In genomic region chr7:150567846-150568245, GRCh38 we compare ENCODE assay signal across 14 cellular contexts. TPM values are rescaled to one million over a fixed set of nuclear protein-coding genes. Genes with fewer than 3 reads are reported as not detected.
A peak's percentile ranks its signal among the peaks of the same experiment; 100 is the strongest.
DNase-seq lines count a peak whose midpoint lies in the region; ATAC-seq and TF ChIP-seq lines count a peak whose summit lies in the region.
"Had no signal": no experiment of that assay in that cellular context is flagged by ENCODE, and none has a peak within 500 bp of the region (broad histone marks: within the 10 kb centered on the region; RNA-seq: fewer than 3 reads in every experiment).

No MANE protein-coding gene starts in this region.

- DNase-seq in CD8-positive, alpha-beta memory T cell, result peak in 1 of 5 donors; percentile 41
- peak; percentile 14 for DNase-seq in activated CD8-positive, alpha-beta memory T cell treated with anti-CD3 and anti-CD28 coated beads, Interleukin-2, amount 50 U/mL, for 4 hours
- DNase-seq in heart left ventricle (no peak), NCI-H510A treated with DMSO at 0.1 percent for 48 hours (lab: John Stamatoyannopoulos, UW) (no peak), nephron progenitor cell (no peak), NCI-H1417 (lab: John Stamatoyannopoulos, UW) (no peak)
- DNase-seq in stimulated activated CD4-positive, alpha-beta T cell treated with anti-CD3 and anti-CD28 coated beads, Interleukin-12 subunit alpha, Interleukin-12 subunit beta, amount 100 ng/mL, for 4 hours, result no peak
- DNase-seq: COR-L47; KG1; mesendoderm; NCI-H524; stimulated activated naive CD4-positive, alpha-beta T cell treated with Interleukin-2 at 50 U/mL for 16 hours had no signal

- intact Hi-C loops in heart left ventricle (cut with DNase I), result loop anchor here in 4 of 10 donors (2.0 to 10.0 kb wide), 6 partner anchors 46 to 147 kb away; partner anchors contain the start of genes GIMAP8 (in 2 of the 4) and GIMAP1 (in 1 of the 4)

- POLR2A ChIA-PET in CD8-positive, alpha-beta memory T cell (lab: Charles Lee), result interaction anchor here (0.7 to 1.7 kb wide), 14 partner anchors 9 to 188 kb away, joined by 3 to 15 read pairs (median 3); partner anchors contain the start of genes GIMAP7 and GIMAP8

- peak overlapping the region; percentile 86 to 99 (median 98) for H3K27ac Mint-ChIP-seq in CD8-positive, alpha-beta memory T cell
- H3K27ac Mint-ChIP-seq in nephron progenitor cell, result no peak overlapping the region

- WGBS in heart left ventricle, 4 donors, result 52 to 69% (median 58%) methylated on average over 1 to 3 of the region's 3 CpGs

- peak overlapping the region; percentile 97 to 100 (median 100) for H3K4me3 Mint-ChIP-seq in CD8-positive, alpha-beta memory T cell
- H3K4me3 Mint-ChIP-seq in nephron progenitor cell, result no peak overlapping the region

- peaks cover 72 to 86% (median 85%) of the 10 kb centered on the region in 3 donors for H3K4me1 Mint-ChIP-seq in CD8-positive, alpha-beta memory T cell
- H3K4me1 Mint-ChIP-seq in nephron progenitor cell, result peaks cover 29% of the 10 kb centered on the region

- TF ChIP-seq CTCF in heart left ventricle (IDR thresholded peaks at IDR 0.05) (no peak), nephron progenitor cell (IDR thresholded peaks at IDR 0.05) (no peak)

- CTCF ChIA-PET in CD8-positive, alpha-beta memory T cell (lab: Charles Lee), result interaction anchor here (0.9 to 4.9 kb wide), 15 partner anchors 43 to 191 kb away, joined by 3 to 28 read pairs (median 9); partner anchors contain the start of genes GIMAP1, GIMAP2, GIMAP6 and GIMAP7

- peaks cover 34 to 65% (median 57%) of the 10 kb centered on the region in 3 donors for H3K36me3 Mint-ChIP-seq in CD8-positive, alpha-beta memory T cell
- H3K36me3 Mint-ChIP-seq in nephron progenitor cell (ENCODE audit: low read depth), result no peaks in the 10 kb centered on the region

- peak overlapping the region; percentile 67 for H3K27ac ChIP-seq in CD8-positive, alpha-beta memory T cell (ENCODE audit: low read depth, low read length)
- H3K27ac ChIP-seq in heart left ventricle, result peak overlapping the region; percentile 74 to 93 (median 88)
- peak overlapping the region; percentile 83 for H3K27ac ChIP-seq in skeletal muscle tissue (ENCODE audit: low read depth, low read length)

- peaks cover 38% of the 10 kb centered on the region for H3K36me3 ChIP-seq in CD8-positive, alpha-beta memory T cell (ENCODE audit: insufficient read depth, low read length)
- H3K36me3 ChIP-seq in heart left ventricle (peaks cover 0 to 31% (median 18%) of the 10 kb centered on the region in 9 donors), skeletal muscle tissue (ENCODE audit: control insufficient read depth in 3 of 3, insufficient read depth in 3 of 3, low read length in 3 of 3) (peaks cover 0 to 6% (median 5%) of the 10 kb centered on the region in 3 donors)

- peaks cover 0 to 4% of the 10 kb centered on the region in 2 donors for H3K27me3 Mint-ChIP-seq in CD8-positive, alpha-beta memory T cell
- no peaks in the 10 kb centered on the region for H3K27me3 Mint-ChIP-seq in nephron progenitor cell (ENCODE audit: low read depth, poor library complexity)

- peaks cover 12 to 51% (median 39%) of the 10 kb centered on the region in 5 donors for H3K9me3 Mint-ChIP-seq in CD8-positive, alpha-beta memory T cell
- H3K9me3 Mint-ChIP-seq in nephron progenitor cell, result no peaks in the 10 kb centered on the region

- H3K4me3 ChIP-seq in CD8-positive, alpha-beta memory T cell (ENCODE audit: low read length), result peak overlapping the region; percentile 90
- H3K4me3 ChIP-seq in heart left ventricle (peak overlapping the region; percentile 35 to 82 (median 60)), skeletal muscle tissue (ENCODE audit: low read length in 3 of 3) (peak overlapping the region; percentile 57 to 73 (median 60))

- H3K4me1 ChIP-seq in CD8-positive, alpha-beta memory T cell (ENCODE audit: insufficient read depth, low read length), result peaks cover 74% of the 10 kb centered on the region
- H3K4me1 ChIP-seq in heart left ventricle (peaks cover 0 to 45% (median 8%) of the 10 kb centered on the region in 12 donors), skeletal muscle tissue (ENCODE audit: control insufficient read depth in 3 of 3, insufficient read depth in 3 of 3, low read length in 3 of 3) (peaks cover 0 to 7% (median 4%) of the 10 kb centered on the region in 3 donors)

- H3K27me3 ChIP-seq in CD8-positive, alpha-beta memory T cell (ENCODE audit: insufficient read depth, low read length, poor library complexity, severe bottlenecking), result no peaks in the 10 kb centered on the region
- H3K27me3 ChIP-seq in heart left ventricle (no peaks in the 10 kb centered on the region), skeletal muscle tissue (ENCODE audit: control insufficient read depth in 3 of 3, insufficient read depth in 3 of 3, low read length in 3 of 3) (no peaks in the 10 kb centered on the region)

- TF ChIP-seq POLR2A in heart left ventricle (IDR thresholded peaks at IDR 0.05), result no peak

- peak overlapping the region; percentile 48 to 77 (median 63) for H3K9ac ChIP-seq in skeletal muscle tissue (ENCODE audit: low read depth in 1 of 3, low read length in 3 of 3)

- ATAC-seq in heart left ventricle, result peak; percentile 12 to 58 (median 38)
- ATAC-seq: SK-N-SH treated with all-trans-retinoic acid at 6 μM for 48 hours had no signal

- H3K9me3 ChIP-seq in CD8-positive, alpha-beta memory T cell (ENCODE audit: low read length), result peaks cover 27% of the 10 kb centered on the region
- H3K9me3 ChIP-seq in heart left ventricle (peaks cover 0 to 23% (median 5%) of the 10 kb centered on the region in 12 donors), skeletal muscle tissue (ENCODE audit: control insufficient read depth in 3 of 3, low read length in 3 of 3) (peaks cover 0 to 4% (median 0%) of the 10 kb centered on the region in 3 donors)

RNA-seq across cellular contexts. Expression of gene GIMAP4, which starts 0.7 kb away (rescaled TPM):
- total RNA-seq in CD8-positive, alpha-beta memory T cell, result 10 to 100 TPM; 57.3 to 59.3 TPM
- 577 TPM for polyA plus RNA-seq in CD8-positive, alpha-beta memory T cell
- total RNA-seq in heart left ventricle (10 to 100 TPM; 25.1 to 80.2 (median 35.2) TPM), skeletal muscle tissue (25.6 TPM)
- polyA plus RNA-seq in heart left ventricle, result 10 to 100 TPM; 32.8 to 35.5 TPM

RNA-seq across cellular contexts. Expression of gene GIMAP7, which starts 53.2 kb away (rescaled TPM):
- total RNA-seq in CD8-positive, alpha-beta memory T cell, result 10 to 100 TPM; 47.3 to 51.4 TPM
- polyA plus RNA-seq in CD8-positive, alpha-beta memory T cell, result 861 TPM
- total RNA-seq in heart left ventricle (10 to 100 TPM; 14.4 to 46.8 (median 18.9) TPM), skeletal muscle tissue (4.2 TPM)
- polyA plus RNA-seq in heart left ventricle, result 10 to 100 TPM; 34.6 to 48.0 TPM
